Comparison of ENCODE assay signal across 19 cellular contexts in genomic region chr10:77386365-77386764, GRCh38.
DNase-seq lines count a peak whose midpoint lies in the region; ATAC-seq and TF ChIP-seq lines count a peak whose summit lies in the region.
"Had no signal": no experiment of that assay in that cellular context is flagged by ENCODE, and none has a peak within 500 bp of the region (broad histone marks: within the 10 kb centered on the region; RNA-seq: fewer than 3 reads in every experiment).

No MANE protein-coding gene starts in this region.

- H3K14ac ChIP-seq in IMR-90 (replicated peaks; ENCODE audit: low read depth, low read length), result peak overlapping the region; percentile 60

- H2BK15ac ChIP-seq in IMR-90 (ENCODE audit: low read depth, low read length), result peak overlapping the region; percentile 84; the same call in 2 of the 3 replicates

- POLR2A ChIA-PET in IMR-90 (lab: Charles Lee; ENCODE audit: unreplicated experiment), result no interaction called here

- peak overlapping the region; percentile 68 for H2BK20ac ChIP-seq in IMR-90 (ENCODE audit: low read depth, low read length)

- no peak for TF ChIP-seq POLR2A in IMR-90 (IDR thresholded peaks at IDR 0.05; ENCODE audit: low read depth, low read length)

- no peak for ATAC-seq in IMR-90 (ENCODE audit: low read depth)
- ATAC-seq: natural killer cell had no signal

- peak overlapping the region; percentile 52; the same call in 1 of the 2 replicates for H3K4ac ChIP-seq in IMR-90 (ENCODE audit: low read depth, low read length)

- H3K56ac ChIP-seq in IMR-90 (ENCODE audit: extremely low read depth, insufficient read depth, low read length), result peak overlapping the region; percentile 48; the same call in 1 of the 2 replicates

- peaks cover 20% of the 10 kb centered on the region for H3K9me1 ChIP-seq in IMR-90 (ENCODE audit: insufficient read depth, low read length)

- CTCF ChIA-PET in IMR-90 (lab: Yijun Ruan, JAX), result interaction anchor here (0.6 to 1.6 kb wide), 3 partner anchors 12 to 135 kb away, joined by 3 to 5 read pairs (median 3); no protein-coding TSS in a partner anchor

- H4K91ac ChIP-seq in IMR-90 (ENCODE audit: insufficient read depth, low read depth, low read length), result peak overlapping the region; percentile 68; the same call in 1 of the 2 replicates

- H3K27me3 ChIP-seq in IMR-90 (ENCODE audit: control insufficient read depth, insufficient read depth, low read length) (no peaks in the 10 kb centered on the region), dorsolateral prefrontal cortex (peaks cover 0 to 3% (median 0%) of the 10 kb centered on the region in 45 donors), osteoblast (ENCODE audit: insufficient read depth, low read length) (no peaks in the 10 kb centered on the region)

- H3K79me1 ChIP-seq in IMR-90 (ENCODE audit: low read depth in 1 of 2, low read length in 2 of 2), result peaks cover 0 to 25% of the 10 kb centered on the region in 2 experiments; a peak in 2 of 4 replicates

- BruUV-seq in IMR-90 (replicated peaks; lab: Mats Ljungman, UMichigan), result no TSS peak

- no peak for TF ChIP-seq RAD21 in IMR-90 (IDR thresholded peaks at IDR 0.05; ENCODE audit: low read length)

- H2BK120ac ChIP-seq in IMR-90 (ENCODE audit: low read depth, low read length), result peak overlapping the region; percentile 84

- H4K20me1 ChIP-seq in IMR-90 (ENCODE audit: insufficient read depth, low read length), result no peaks in the 10 kb centered on the region
- no peaks in the 10 kb centered on the region for H4K20me1 ChIP-seq in osteoblast (ENCODE audit: insufficient read depth, low read length)

- DNase-seq in IMR-90 (no peak), dorsolateral prefrontal cortex (no peak), osteoblast (ENCODE audit: insufficient read length, low spot score, missing footprints) (no peak), SK-N-DZ (ENCODE audit: low spot score) (no peak), ecto neural progenitor cell (ENCODE audit: low spot score) (no peak), NCI-H2196 (lab: John Stamatoyannopoulos, UW; ENCODE audit: unreplicated experiment) (no peak), NCI-H1048 (lab: John Stamatoyannopoulos, UW) (no peak)
- DNase-seq: activated CD4-positive, alpha-beta T cell treated with anti-CD3 and anti-CD28 coated beads for 48 hours; activated CD8-positive, alpha-beta memory T cell treated with anti-CD3 and anti-CD28 coated beads, Interleukin-2, amount 50 U/mL, for 4 hours; activated effector memory CD4-positive, alpha-beta T cell treated with Interleukin-2 at 50 U/mL for 16 hours; CD4-positive, alpha-beta T cell; DND-41; Karpas-422; natural killer cell; NCI-H2107; NCI-H524 treated with DMSO at 0.1 percent for 48 hours; small intestine; stimulated activated CD4-positive, alpha-beta T cell treated with anti-CD3 and anti-CD28 coated beads, Interleukin-4, amount 100 ng/mL, for 1 hour had no signal

- peak overlapping the region; percentile 67 to 71 for H4K8ac ChIP-seq in IMR-90 (ENCODE audit: low read depth in 2 of 2, low read length in 2 of 2)

- no peak overlapping the region for H2AK9ac ChIP-seq in IMR-90 (replicated peaks; ENCODE audit: low read depth, low read length, poor library complexity)

- no peak for TF ChIP-seq CTCF in 22Rv1 (IDR thresholded peaks at IDR 0.05)
- TF ChIP-seq CTCF in IMR-90 (conservative IDR thresholded peaks at IDR 0.05; ENCODE audit: low read depth, low read length), result no peak
- no peak for TF ChIP-seq CTCF in dorsolateral prefrontal cortex (IDR thresholded peaks at IDR 0.05 in 54 of 56, conservative IDR thresholded peaks at IDR 0.05 in 2 of 56; ENCODE audit: low read depth in 1 of 56, partially characterized antibody in 56 of 56)
- TF ChIP-seq CTCF in osteoblast (IDR thresholded peaks at IDR 0.05; ENCODE audit: extremely low read depth, low read depth, low read length), result no peak

- H3K4me3 ChIP-seq in IMR-90 (ENCODE audit: insufficient read depth, low read depth, low read length) (no peak overlapping the region), dorsolateral prefrontal cortex (no peak overlapping the region), osteoblast (ENCODE audit: insufficient read depth, low read length) (peak overlapping the region; percentile 2)

- peak overlapping the region; percentile 72 for H2BK5ac ChIP-seq in IMR-90 (ENCODE audit: low read depth, low read length, poor library complexity, severe bottlenecking)

- 0 out of 2 replicates have a peak overlapping the region, but pooled peaks have one; percentile 15 for H3K27ac ChIP-seq in 22Rv1
- peak overlapping the region; percentile 34 for H3K27ac ChIP-seq in IMR-90 (ENCODE audit: insufficient read depth, low read length)
- H3K27ac ChIP-seq in dorsolateral prefrontal cortex, result peak overlapping the region in 53 of 59 donors; percentile 3 to 88 (median 73)
- peak overlapping the region; percentile 74 for H3K27ac ChIP-seq in osteoblast (ENCODE audit: low read depth, low read length)

- 60% methylated on average over 1 of the region's 4 CpGs; no CpG with 5 or more reads in 1 of the 2 experiments for WGBS in IMR-90 (ENCODE audit: extremely low coverage in 2 of 2, insufficient read length in 1 of 2), 2 experiments

- H2AK5ac ChIP-seq in IMR-90 (ENCODE audit: low read depth, low read length), result peak overlapping the region; percentile 18; the same call in 1 of the 2 replicates

- dilution Hi-C loops in IMR-90 (cut with HindIII; ENCODE audit: low sequenced_read_pairs, unreplicated experiment), result no loop called here

- H4K5ac ChIP-seq in IMR-90 (ENCODE audit: low read depth, low read length), result peak overlapping the region; percentile 19; the same call in 1 of the 2 replicates

- 0 out of 2 replicates have a peak overlapping the region, but pooled peaks have one; percentile 18 for H3K9ac ChIP-seq in IMR-90 (ENCODE audit: low read depth, low read length)

- H2AFZ ChIP-seq in IMR-90 (replicated peaks; ENCODE audit: low read length, poor library complexity) (no peak overlapping the region), osteoblast (ENCODE audit: low read length) (peak overlapping the region; percentile 49)

- intact Hi-C loops in IMR-90 (cut with micrococcal nuclease), result no loop called here
- intact Hi-C loops in dorsolateral prefrontal cortex (cut with DNase I), result no loop called here

- H3K4me1 ChIP-seq in IMR-90 (ENCODE audit: control insufficient read depth, insufficient read depth, low read length) (peaks cover 12% of the 10 kb centered on the region), osteoblast (ENCODE audit: insufficient read depth, low read length) (peaks cover 40% of the 10 kb centered on the region)

- no peaks in the 10 kb centered on the region for H3K36me3 ChIP-seq in IMR-90 (ENCODE audit: control insufficient read depth, insufficient read depth, low read length)
- no peaks in the 10 kb centered on the region for H3K36me3 ChIP-seq in osteoblast (ENCODE audit: insufficient read depth, low read length)

- peak overlapping the region; percentile 34; the same call in 1 of the 2 replicates for H3K18ac ChIP-seq in IMR-90 (ENCODE audit: low read depth, low read length)

- H3K9me3 ChIP-seq in IMR-90 (ENCODE audit: control insufficient read depth, insufficient read depth, low read length) (no peaks in the 10 kb centered on the region), osteoblast (ENCODE audit: low read depth, low read length) (no peaks in the 10 kb centered on the region)

- H3K4me2 ChIP-seq in IMR-90 (ENCODE audit: low read depth, low read length) (peak overlapping the region; percentile 56), osteoblast (ENCODE audit: insufficient read depth, low read length) (peak overlapping the region; percentile 61)

- H3K79me2 ChIP-seq in osteoblast (ENCODE audit: insufficient read depth, low read length), result peaks cover 13% of the 10 kb centered on the region

- in situ Hi-C loops in IMR-90 (cut with MboI; ENCODE audit: low sequenced_read_pairs), result no loop called here

- peak overlapping the region; percentile 13 for H3K23ac ChIP-seq in IMR-90 (ENCODE audit: low read depth, low read length)

TF ChIP-seq in IMR-90, 13 proteins besides CTCF, POLR2A, EP300 and RAD21:
- TF ChIP-seq MAFK (IDR thresholded peaks at IDR 0.05; ENCODE audit: low read depth, low read length) (no peak), ELK1 (IDR thresholded peaks at IDR 0.05; ENCODE audit: borderline replicate concordance, low read depth, low read length) (no peak), FOS (IDR thresholded peaks at IDR 0.05; ENCODE audit: low read depth, low read length) (no peak), NFE2L2 (IDR thresholded peaks at IDR 0.05; ENCODE audit: low read depth, low read length) (no peak), USF2 (IDR thresholded peaks at IDR 0.05; ENCODE audit: low read depth, low read length) (no peak), CHD1 (IDR thresholded peaks at IDR 0.05; ENCODE audit: low read depth, low read length) (no peak), CEBPB (IDR thresholded peaks at IDR 0.05; ENCODE audit: low read depth, low read length) (no peak), RCOR1 (IDR thresholded peaks at IDR 0.05; ENCODE audit: insufficient replicate concordance, low read length) (no peak), BHLHE40 (IDR thresholded peaks at IDR 0.05; ENCODE audit: low read depth, low read length) (no peak), MXI1 (IDR thresholded peaks at IDR 0.05; ENCODE audit: borderline replicate concordance, low read depth, low read length) (no peak), SMC3 (IDR thresholded peaks at IDR 0.05; ENCODE audit: low read depth, low read length) (no peak), RFX5 (IDR thresholded peaks at IDR 0.05; ENCODE audit: low read depth, low read length) (no peak), MAZ (IDR thresholded peaks at IDR 0.05; ENCODE audit: borderline replicate concordance, low read depth, low read length) (no peak)

Comparison
In these comparisons a context has a peak if more than half of its experiments do, and no peak if none do; other contexts are left out.
1. H3K27ac ChIP-seq: peak in every context shown above with its lines; median percentile 74 in osteoblast; 73 in dorsolateral prefrontal cortex; 34 in IMR-90; 15 in 22Rv1.